6 cellular contexts compared by ENCODE assay signal in genomic region chr7:45164239-45164638, GRCh38. TPM values are rescaled to one million over a fixed set of nuclear protein-coding genes. Genes with fewer than 3 reads are reported as not detected.
"Had no signal": no experiment of that assay in that cellular context is flagged by ENCODE, and none has a peak within 500 bp of the region (broad histone marks: within the 10 kb centered on the region; RNA-seq: fewer than 3 reads in every experiment).

No MANE protein-coding gene starts in this region.

RNA-seq across cellular contexts. Expression of gene RAMP3, which starts 6.6 kb away (rescaled TPM):
- total RNA-seq: kidney epithelial cell; myocyte; natural killer cell treated with Interleukin-12 subunit alpha and Interleukin-12 subunit beta and Interleukin-15 and Interleukin-18, amount 100 ng/mL, for 72 hours had no signal
- polyA plus RNA-seq: immature natural killer cell; naive thymus-derived CD4-positive, alpha-beta T cell; neural cell had no signal
